Comparison of ENCODE assay signal across 24 cellular contexts in genomic region chr11:106983251-106983650, GRCh38.
DNase-seq lines count a peak whose midpoint lies in the region; ATAC-seq and TF ChIP-seq lines count a peak whose summit lies in the region.
"Had no signal": no experiment of that assay in that cellular context is flagged by ENCODE, and none has a peak within 500 bp of the region (broad histone marks: within the 10 kb centered on the region; RNA-seq: fewer than 3 reads in every experiment).

No MANE protein-coding gene starts in this region.

- peaks cover 3% of the 10 kb centered on the region for H3K27me3 Mint-ChIP-seq in nephron (ENCODE audit: low read depth)
- H3K27me3 Mint-ChIP-seq: CD4-positive, alpha-beta memory T cell had no signal

- H3K4me1 Mint-ChIP-seq in nephron = peaks cover 45% of the 10 kb centered on the region
- H3K4me1 Mint-ChIP-seq: CD4-positive, alpha-beta memory T cell had no signal

- H3K27ac ChIP-seq in cingulate gyrus (ENCODE audit: low read depth, low read length) (peak overlapping the region; percentile 39), tibial artery (no peak overlapping the region)
- H3K27ac ChIP-seq: BLaER1 treated with 17β-estradiol and CSF1 and Interleukin-3, amounts not matched to agents 10 nM and 100 nM; PC-9; RWPE1 had no signal

- no peak overlapping the region for H3K4me3 Mint-ChIP-seq in nephron
- H3K4me3 Mint-ChIP-seq: CD4-positive, alpha-beta memory T cell; GM23338 had no signal

- no peaks in the 10 kb centered on the region for H3K9me3 Mint-ChIP-seq in nephron
- H3K9me3 Mint-ChIP-seq: GM23338 had no signal

- H3K36me3 ChIP-seq in tibial artery = no peaks in the 10 kb centered on the region
- H3K36me3 ChIP-seq: BLaER1 treated with 17β-estradiol and CSF1 and Interleukin-3, amounts not matched to agents 10 nM and 100 nM had no signal

- no peaks in the 10 kb centered on the region for H3K4me1 ChIP-seq in tibial artery
- H3K4me1 ChIP-seq: Caco-2 had no signal

- H3K27me3 ChIP-seq in tibial artery = no peaks in the 10 kb centered on the region
- H3K27me3 ChIP-seq: BLaER1 treated with 17β-estradiol and CSF1 and Interleukin-3, amounts not matched to agents 10 nM and 100 nM had no signal

- no peaks in the 10 kb centered on the region for H3K9me3 ChIP-seq in tibial artery
- H3K9me3 ChIP-seq: BLaER1 treated with 17β-estradiol and CSF1 and Interleukin-3, amounts not matched to agents 10 nM and 100 nM; Caco-2 had no signal

- H3K36me3 Mint-ChIP-seq in nephron (ENCODE audit: low read depth) = no peaks in the 10 kb centered on the region
- H3K36me3 Mint-ChIP-seq: CD4-positive, alpha-beta memory T cell had no signal

- no peak for ATAC-seq in GM18498 (IDR thresholded peaks at IDR 0.05; ENCODE audit: unreplicated experiment)
- ATAC-seq: GM12878, GM23338 had no signal

- no peak for TF ChIP-seq CTCF in nephron (IDR thresholded peaks at IDR 0.05; ENCODE audit: unreplicated experiment in 3 of 3)
- no peak for TF ChIP-seq CTCF in tibial artery (IDR thresholded peaks at IDR 0.05)

- no peak overlapping the region for H3K4me3 ChIP-seq in tibial artery
- H3K4me3 ChIP-seq: BLaER1 treated with 17β-estradiol and CSF1 and Interleukin-3, amounts not matched to agents 10 nM and 100 nM; GM12878; GM23338; PC-9 had no signal

- intact Hi-C loops in tibial artery (cut with DNase I; ENCODE audit: low total_unique reads) = no loop called here

- peak overlapping the region in 2 of 3 experiments; percentile 51 to 53 for H3K27ac Mint-ChIP-seq in nephron
- H3K27ac Mint-ChIP-seq: CD4-positive, alpha-beta memory T cell; GM23338 had no signal

- DNase-seq in Ammon's horn (ENCODE audit: low spot score) = peak; percentile 31
- peak; percentile 15 for DNase-seq in NCI-H446 treated with DMSO at 0.1 percent for 48 hours (lab: John Stamatoyannopoulos, UW)
- no peak for DNase-seq in nucleus accumbens (lab: John Stamatoyannopoulos, UW)
- no peak for DNase-seq in stimulated activated CD4-positive, alpha-beta T cell treated with anti-CD3 and anti-CD28 coated beads, Interleukin-12 subunit alpha, Interleukin-12 subunit beta, amount 100 ng/mL, for 4 hours
- DNase-seq in tibial artery = no peak
- DNase-seq: ACHN; Caco-2; CD4-positive, alpha-beta memory T cell; DMS 273 treated with DMSO at 0.1 percent for 48 hours; DMS79 treated with DMSO at 0.1 percent for 48 hours; HCEC 1CT; KG1; NCI-H1092; NCI-H1436 treated with DMSO at 0.1 percent for 48 hours; NCI-H1930; NCI-H226; PC-9 had no signal

Comparison
In these comparisons a context has a peak if more than half of its experiments do, and no peak if none do; other contexts are left out.
1. DNase-seq: peak in Ammon's horn (single experiment) and NCI-H446 treated with DMSO at 0.1 percent for 48 hours (single experiment); none in nucleus accumbens (0 of 56), stimulated activated CD4-positive, alpha-beta T cell treated with anti-CD3 and anti-CD28 coated beads, Interleukin-12 subunit alpha, Interleukin-12 subunit beta, amount 100 ng/mL, for 4 hours (single experiment) and tibial artery (0 of 2).